23 cellular contexts compared by ENCODE assay signal in the genomic region with DNA sequence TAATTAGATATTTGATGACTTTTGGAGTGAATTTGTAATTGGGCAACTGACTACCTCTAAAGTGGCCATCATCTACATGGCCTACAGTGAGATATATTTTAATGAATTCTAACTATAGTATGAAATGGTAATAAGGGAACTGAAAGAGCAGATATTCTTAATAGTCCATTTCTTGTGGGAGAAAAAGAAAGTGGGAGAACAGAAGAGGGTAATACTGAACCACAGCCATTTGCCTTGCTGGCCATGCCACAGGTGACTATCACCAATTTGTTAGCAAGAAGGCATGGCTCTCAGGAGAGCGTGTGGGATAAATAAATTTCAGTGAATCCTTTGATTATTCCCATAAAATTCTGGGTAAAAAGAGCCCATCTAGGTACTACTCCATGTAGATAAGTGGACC.
"Had no signal": no experiment of that assay in that cellular context is flagged by ENCODE, and none has a peak within 500 bp of the region (broad histone marks: within the 10 kb centered on the region; RNA-seq: fewer than 3 reads in every experiment).

No MANE protein-coding gene starts in this region.

- ATAC-seq: foreskin keratinocyte; gastroesophageal sphincter; heart left ventricle; left cardiac atrium; left lung; left ventricle myocardium superior; lower lobe of right lung; mucosa of descending colon; naive thymus-derived CD8-positive, alpha-beta T cell had no signal

- H3K4me3 ChIP-seq: coronary artery, dorsolateral prefrontal cortex, esophagus muscularis mucosa, gastroesophageal sphincter, heart left ventricle, hepatocyte, left lung, lower lobe of right lung, mucosa of descending colon had no signal

- DNase-seq: dermis blood vessel endothelial cell; dorsolateral prefrontal cortex; effector CD4-positive, alpha-beta T cell; effector memory CD4-positive, alpha-beta T cell; foreskin keratinocyte; heart left ventricle; hypothalamus; immature natural killer cell; left cardiac atrium; left lung; left ventricle myocardium superior; lower lobe of right lung; mesenchymal stem cell; mucosa of descending colon; naive B cell; naive thymus-derived CD8-positive, alpha-beta T cell had no signal

- H2AFZ ChIP-seq: hepatocyte had no signal

- H3K4me2 ChIP-seq: hepatocyte had no signal

- FAIRE-seq: endothelial cell of umbilical vein, frontal cortex, keratinocyte had no signal

- H3K27ac ChIP-seq: coronary artery, dorsolateral prefrontal cortex, esophagus muscularis mucosa, foreskin keratinocyte, gastroesophageal sphincter, heart left ventricle, hepatocyte, left lung, lower lobe of right lung had no signal

- H3K79me2 ChIP-seq: hepatocyte had no signal

- H3K27me3 ChIP-seq: dorsolateral prefrontal cortex, esophagus muscularis mucosa, gastroesophageal sphincter, heart left ventricle, left lung had no signal

- H3K4me1 ChIP-seq: esophagus muscularis mucosa, foreskin keratinocyte, gastroesophageal sphincter, heart left ventricle, left lung, lower lobe of right lung had no signal

- H3K9me3 ChIP-seq: esophagus muscularis mucosa, gastroesophageal sphincter, heart left ventricle, lower lobe of right lung, mucosa of descending colon had no signal

- H3K36me3 ChIP-seq: esophagus muscularis mucosa, gastroesophageal sphincter, heart left ventricle, left lung, lower lobe of right lung had no signal
